ENCODE assay signal across 35 cellular contexts in genomic region chr3:34919025-34919424, GRCh38.
"Had no signal": no experiment of that assay in that cellular context is flagged by ENCODE, and none has a peak within 500 bp of the region (broad histone marks: within the 10 kb centered on the region; RNA-seq: fewer than 3 reads in every experiment).

No MANE protein-coding gene starts in this region.

- H3K36me3 Mint-ChIP-seq: activated CD4-positive, alpha-beta memory T cell treated with anti-CD3 and anti-CD28 coated beads for 36 hours; activated CD8-positive, alpha-beta memory T cell treated with anti-CD3 and anti-CD28 coated beads, Interleukin-2, amount 10 ng/mL, durations not matched to agents 7 days and 5 days; activated naive CD4-positive, alpha-beta T cell treated with anti-CD3 and anti-CD28 coated beads, Interleukin-2, amount 50 U/mL, for 24 hours; activated naive CD8-positive, alpha-beta T cell treated with anti-CD3 and anti-CD28 coated beads for 36 hours had no signal

- H3K9me3 ChIP-seq: adrenal gland, body of pancreas, esophagus squamous epithelium, gastroesophageal sphincter had no signal

- H3K4me3 ChIP-seq: adrenal gland, body of pancreas, esophagus squamous epithelium, gastroesophageal sphincter had no signal

- H3K27ac ChIP-seq: adrenal gland, body of pancreas, epithelial cell of prostate, gastroesophageal sphincter, WERI-Rb-1 had no signal

- H3K4me1 Mint-ChIP-seq: activated CD4-positive, alpha-beta T cell treated with anti-CD3 and anti-CD28 coated beads for 36 hours; activated CD4-positive, alpha-beta T cell treated with anti-CD3 and anti-CD28 coated beads, Interleukin-2, amount 10 ng/mL, durations not matched to agents 24 days and 14 days; activated CD8-positive, alpha-beta memory T cell treated with anti-CD3 and anti-CD28 coated beads, Interleukin-2, amount 10 ng/mL, durations not matched to agents 7 days and 5 days; activated naive CD4-positive, alpha-beta T cell treated with anti-CD3 and anti-CD28 coated beads, Interleukin-2, amount 50 U/mL, for 24 hours; activated naive CD8-positive, alpha-beta T cell treated with anti-CD3 and anti-CD28 coated beads for 36 hours; activated naive CD8-positive, alpha-beta T cell treated with anti-CD3 and anti-CD28 coated beads, Interleukin-2, amount 50 U/mL, for 24 hours had no signal

- H3K27ac Mint-ChIP-seq: activated CD4-positive, alpha-beta memory T cell treated with anti-CD3 and anti-CD28 coated beads for 36 hours; activated CD4-positive, alpha-beta T cell treated with anti-CD3 and anti-CD28 coated beads for 36 hours; activated CD4-positive, alpha-beta T cell treated with anti-CD3 and anti-CD28 coated beads, Interleukin-2, amount 10 ng/mL, durations not matched to agents 24 days and 14 days; activated CD8-positive, alpha-beta memory T cell treated with anti-CD3 and anti-CD28 coated beads, Interleukin-2, amount 10 ng/mL, durations not matched to agents 7 days and 5 days; activated CD8-positive, alpha-beta T cell treated with anti-CD3 and anti-CD28 coated beads, Interleukin-2, amount 10 ng/mL, durations not matched to agents 7 days and 5 days; activated naive CD4-positive, alpha-beta T cell treated with anti-CD3 and anti-CD28 coated beads for 36 hours; activated naive CD4-positive, alpha-beta T cell treated with anti-CD3 and anti-CD28 coated beads, Interleukin-2, amount 50 U/mL, for 24 hours; activated naive CD8-positive, alpha-beta T cell treated with anti-CD3 and anti-CD28 coated beads for 36 hours; activated naive CD8-positive, alpha-beta T cell treated with anti-CD3 and anti-CD28 coated beads, Interleukin-2, amount 50 U/mL, for 24 hours; activated T-helper 1 cell treated with anti-CD3 and anti-CD28 coated beads, Interleukin-12 subunit alpha, Interleukin-12 subunit beta, Interleukin-2, Interleukin-4 antibody, amounts not matched to agents 30 ng/mL and 10 ng/mL and 1 ng/mL, durations not matched to agents 14 hours and 24 hours and 36 hours; activated T-helper 2 cell treated with anti-CD3 and anti-CD28 coated beads, Interferon-gamma antibody, Interleukin-2, Interleukin-4, amounts not matched to agents 10 μg/mL and 5 μg/mL and 100 μg/mL, durations not matched to agents 14 hours and 24 hours and 36 hours; effector memory CD8-positive, alpha-beta T cell; T-helper 2 cell treated with Interferon-gamma antibody and Interleukin-4, amounts not matched to agents 5 μg/mL and 100 μg/mL, for 36 hours had no signal

- H3K36me3 ChIP-seq: adrenal gland, esophagus squamous epithelium, gastroesophageal sphincter, WERI-Rb-1 had no signal

- H3K27me3 ChIP-seq: adrenal gland, body of pancreas, esophagus squamous epithelium, gastroesophageal sphincter had no signal

- DNase-seq: activated CD4-positive, alpha-beta memory T cell treated with anti-CD3 and anti-CD28 coated beads for 36 hours; activated CD4-positive, alpha-beta T cell treated with anti-CD3 and anti-CD28 coated beads for 36 hours; activated CD4-positive, alpha-beta T cell treated with anti-CD3 and anti-CD28 coated beads, Interleukin-2, amount 10 ng/mL, durations not matched to agents 24 days and 14 days; activated CD4-positive, CD25-positive, alpha-beta regulatory T cell; activated CD4-positive, CD25-positive, alpha-beta regulatory T cell treated with anti-CD3 and anti-CD28 coated beads, Interleukin-2, amount 50 U/mL, for 72 hours; activated CD8-positive, alpha-beta memory T cell treated with anti-CD3 and anti-CD28 coated beads, Interleukin-2, amount 10 ng/mL, durations not matched to agents 7 days and 5 days; activated CD8-positive, alpha-beta memory T cell treated with anti-CD3 and anti-CD28 coated beads, Interleukin-2, amount 50 U/mL, for 4 hours; activated CD8-positive, alpha-beta T cell treated with anti-CD3 and anti-CD28 coated beads, Interleukin-2, amount 10 ng/mL, durations not matched to agents 7 days and 5 days; activated effector memory CD4-positive, alpha-beta T cell treated with anti-CD3 and anti-CD28 coated beads, Interleukin-2, amount 50 U/mL, for 16 hours; activated naive CD4-positive, alpha-beta T cell treated with anti-CD3 and anti-CD28 coated beads for 36 hours; activated naive CD8-positive, alpha-beta T cell treated with anti-CD3 and anti-CD28 coated beads for 36 hours; activated naive CD8-positive, alpha-beta T cell treated with anti-CD3 and anti-CD28 coated beads, Interleukin-2, amount 50 U/mL, for 24 hours; activated T-cell treated with anti-CD3 and anti-CD28 coated beads, Interleukin-2, amount 50 U/mL, for 1 hour; activated T-cell treated with anti-CD3 and anti-CD28 coated beads, Interleukin-2, amount 50 U/mL, for 48 hours; adrenal gland; amygdala; aorta; body of pancreas; caudate nucleus; cortex of kidney; dermis blood vessel endothelial cell; effector CD4-positive, alpha-beta T cell; effector memory CD8-positive, alpha-beta T cell; esophagus squamous epithelium; foreskin melanocyte; head of caudate nucleus; hippocampal formation; T1000; WERI-Rb-1 had no signal

- H3K4me3 Mint-ChIP-seq: activated CD4-positive, alpha-beta memory T cell treated with anti-CD3 and anti-CD28 coated beads for 36 hours; activated CD4-positive, alpha-beta T cell treated with anti-CD3 and anti-CD28 coated beads for 36 hours; activated CD4-positive, alpha-beta T cell treated with anti-CD3 and anti-CD28 coated beads, Interleukin-2, amount 10 ng/mL, durations not matched to agents 24 days and 14 days; activated CD8-positive, alpha-beta memory T cell treated with anti-CD3 and anti-CD28 coated beads, Interleukin-2, amount 10 ng/mL, durations not matched to agents 7 days and 5 days; activated CD8-positive, alpha-beta T cell treated with anti-CD3 and anti-CD28 coated beads, Interleukin-2, amount 10 ng/mL, durations not matched to agents 7 days and 5 days; activated naive CD4-positive, alpha-beta T cell treated with anti-CD3 and anti-CD28 coated beads for 36 hours; activated naive CD4-positive, alpha-beta T cell treated with anti-CD3 and anti-CD28 coated beads, Interleukin-2, amount 50 U/mL, for 24 hours; activated naive CD8-positive, alpha-beta T cell treated with anti-CD3 and anti-CD28 coated beads for 36 hours; activated naive CD8-positive, alpha-beta T cell treated with anti-CD3 and anti-CD28 coated beads, Interleukin-2, amount 50 U/mL, for 24 hours; activated T-helper 1 cell treated with anti-CD3 and anti-CD28 coated beads, Interleukin-12 subunit alpha, Interleukin-12 subunit beta, Interleukin-2, Interleukin-4 antibody, amounts not matched to agents 30 ng/mL and 10 ng/mL and 1 ng/mL, durations not matched to agents 14 hours and 24 hours and 36 hours; effector memory CD8-positive, alpha-beta T cell; T-helper 2 cell treated with Interferon-gamma antibody and Interleukin-4, amounts not matched to agents 5 μg/mL and 100 μg/mL, for 36 hours had no signal

- H3K27me3 Mint-ChIP-seq: activated CD4-positive, alpha-beta memory T cell treated with anti-CD3 and anti-CD28 coated beads for 36 hours; activated CD4-positive, alpha-beta T cell treated with anti-CD3 and anti-CD28 coated beads for 36 hours; activated CD4-positive, alpha-beta T cell treated with anti-CD3 and anti-CD28 coated beads, Interleukin-2, amount 10 ng/mL, durations not matched to agents 24 days and 14 days; activated CD8-positive, alpha-beta memory T cell treated with anti-CD3 and anti-CD28 coated beads, Interleukin-2, amount 10 ng/mL, durations not matched to agents 7 days and 5 days; activated naive CD4-positive, alpha-beta T cell treated with anti-CD3 and anti-CD28 coated beads, Interleukin-2, amount 50 U/mL, for 24 hours; activated naive CD8-positive, alpha-beta T cell treated with anti-CD3 and anti-CD28 coated beads for 36 hours; activated naive CD8-positive, alpha-beta T cell treated with anti-CD3 and anti-CD28 coated beads, Interleukin-2, amount 50 U/mL, for 24 hours; effector memory CD8-positive, alpha-beta T cell had no signal

- ATAC-seq: activated CD4-positive, alpha-beta T cell treated with anti-CD3 and anti-CD28 coated beads for 36 hours; activated CD8-positive, alpha-beta memory T cell treated with anti-CD3 and anti-CD28 coated beads, Interleukin-2, amount 10 ng/mL, durations not matched to agents 7 days and 5 days; activated CD8-positive, alpha-beta T cell treated with anti-CD3 and anti-CD28 coated beads, Interleukin-2, amount 10 ng/mL, durations not matched to agents 7 days and 5 days; activated naive CD8-positive, alpha-beta T cell treated with anti-CD3 and anti-CD28 coated beads, Interleukin-2, amount 50 U/mL, for 24 hours; body of pancreas; effector memory CD8-positive, alpha-beta T cell; gastroesophageal sphincter had no signal

- H3K9me3 Mint-ChIP-seq: activated CD4-positive, alpha-beta T cell treated with anti-CD3 and anti-CD28 coated beads, Interleukin-2, amount 10 ng/mL, durations not matched to agents 24 days and 14 days; activated naive CD4-positive, alpha-beta T cell treated with anti-CD3 and anti-CD28 coated beads for 36 hours; activated naive CD4-positive, alpha-beta T cell treated with anti-CD3 and anti-CD28 coated beads, Interleukin-2, amount 50 U/mL, for 24 hours; activated naive CD8-positive, alpha-beta T cell treated with anti-CD3 and anti-CD28 coated beads, Interleukin-2, amount 50 U/mL, for 24 hours; activated T-helper 1 cell treated with anti-CD3 and anti-CD28 coated beads, Interleukin-12 subunit alpha, Interleukin-12 subunit beta, Interleukin-2, Interleukin-4 antibody, amounts not matched to agents 30 ng/mL and 10 ng/mL and 1 ng/mL, durations not matched to agents 14 hours and 24 hours and 36 hours; activated T-helper 2 cell treated with anti-CD3 and anti-CD28 coated beads, Interferon-gamma antibody, Interleukin-2, Interleukin-4, amounts not matched to agents 10 μg/mL and 5 μg/mL and 100 μg/mL, durations not matched to agents 14 hours and 24 hours and 36 hours; T-helper 2 cell treated with Interferon-gamma antibody and Interleukin-4, amounts not matched to agents 5 μg/mL and 100 μg/mL, for 36 hours had no signal
